9 cellular contexts compared by ENCODE assay signal in genomic region chr3:140216249-140216648, GRCh38.
A peak's percentile ranks its signal among the peaks of the same experiment; 100 is the strongest.
DNase-seq lines count a peak whose midpoint lies in the region; ATAC-seq and TF ChIP-seq lines count a peak whose summit lies in the region.
"Had no signal": no experiment of that assay in that cellular context is flagged by ENCODE, and none has a peak within 500 bp of the region (broad histone marks: within the 10 kb centered on the region; RNA-seq: fewer than 3 reads in every experiment).

No MANE protein-coding gene starts in this region.

- no peak overlapping the region for H2AK9ac ChIP-seq in IMR-90 (replicated peaks; ENCODE audit: low read depth, low read length, poor library complexity)

- H3K4me3 ChIP-seq in heart right ventricle (no peak overlapping the region), IMR-90 (ENCODE audit: insufficient read depth, low read depth, low read length) (no peak overlapping the region), mammary epithelial cell (replicated peaks in 1 of 3; ENCODE audit: insufficient read depth in 1 of 3, low read depth in 2 of 3, low read length in 3 of 3) (no peak overlapping the region)

- H3K9me3 Mint-ChIP-seq in type B pancreatic cell: peaks cover 9% of the 10 kb centered on the region
- no peaks in the 10 kb centered on the region for H3K9me3 Mint-ChIP-seq in activated T-helper 2 cell treated with anti-CD3 and anti-CD28 coated beads, Interferon-gamma antibody, Interleukin-2, Interleukin-4, amounts not matched to agents 10 μg/mL and 5 μg/mL and 100 μg/mL, durations not matched to agents 14 hours and 24 hours and 36 hours
- H3K9me3 Mint-ChIP-seq: activated T-cell treated with anti-CD3 and anti-CD28 coated beads, Interleukin-2, amount 50 U/mL, for 72 hours had no signal

- no peak overlapping the region for H4K91ac ChIP-seq in IMR-90 (ENCODE audit: insufficient read depth, low read depth, low read length)

- H3K79me1 ChIP-seq in IMR-90 (ENCODE audit: low read depth in 1 of 2, low read length in 2 of 2): no peaks in the 10 kb centered on the region

- no peak overlapping the region for H3K14ac ChIP-seq in IMR-90 (replicated peaks; ENCODE audit: low read depth, low read length)

- no peak overlapping the region for H2AK5ac ChIP-seq in IMR-90 (ENCODE audit: low read depth, low read length)

- intact Hi-C loops in heart right ventricle (cut with DNase I) (loop anchor here in 1 of 10 donors (5.0 kb wide), 1 partner anchor 89 kb away; no protein-coding TSS in a partner anchor), left ventricle myocardium superior (cut with micrococcal nuclease) (no loop called here), IMR-90 (cut with micrococcal nuclease) (no loop called here), mammary epithelial cell (cut with micrococcal nuclease) (loop anchor here (1.0 to 10.0 kb wide), 2 partner anchors 279 kb away; no protein-coding TSS in a partner anchor)
- intact Hi-C loops in activated T-helper 2 cell treated with anti-CD3 and anti-CD28 coated beads, Interferon-gamma antibody, Interleukin-2, Interleukin-4, amounts not matched to agents 10 μg/mL and 5 μg/mL and 100 μg/mL, durations not matched to agents 14 hours and 24 hours and 36 hours (cut with micrococcal nuclease): no loop called here

- H3K56ac ChIP-seq in IMR-90 (ENCODE audit: extremely low read depth, insufficient read depth, low read length): no peak overlapping the region

- no peak overlapping the region for H3K23ac ChIP-seq in IMR-90 (ENCODE audit: low read depth, low read length)

- no peaks in the 10 kb centered on the region for H3K9me1 ChIP-seq in IMR-90 (ENCODE audit: insufficient read depth, low read length)

- H2BK5ac ChIP-seq in IMR-90 (ENCODE audit: low read depth, low read length, poor library complexity, severe bottlenecking): no peak overlapping the region

- H2BK20ac ChIP-seq in IMR-90 (ENCODE audit: low read depth, low read length): no peak overlapping the region

- H3K9me3 ChIP-seq in heart right ventricle (no peaks in the 10 kb centered on the region), IMR-90 (ENCODE audit: control insufficient read depth, insufficient read depth, low read length) (0 out of 2 replicates have a peak, but pooled peaks cover 1% of the 10 kb centered on the region), mammary epithelial cell (replicated peaks; ENCODE audit: insufficient read depth, low read length) (no peaks in the 10 kb centered on the region)

- H3K18ac ChIP-seq in IMR-90 (ENCODE audit: low read depth, low read length): no peak overlapping the region

- CTCF ChIA-PET in IMR-90 (lab: Yijun Ruan, JAX): no interaction called here
- CTCF ChIA-PET in mammary epithelial cell (lab: Charles Lee; ENCODE audit: low non-redundant PET): interaction anchor here (0.6 to 0.7 kb wide), 2 partner anchors 94 to 658 kb away, joined by 3 read pairs; no protein-coding TSS in a partner anchor

- WGBS in heart right ventricle, 2 donors: 61 to 65% methylated on average over 6 of the region's 6 CpGs
- no CpG with 5 or more reads among the region's 6 CpGs for WGBS in IMR-90 (ENCODE audit: extremely low coverage in 2 of 2, insufficient read length in 1 of 2), 2 experiments
- WGBS in mammary epithelial cell (ENCODE audit: low coverage, missing lambda C conversion rate): 50% methylated on average over 6 of the region's 6 CpGs

- no peak overlapping the region for H4K8ac ChIP-seq in IMR-90 (ENCODE audit: low read depth in 2 of 2, low read length in 2 of 2)

- peaks cover 4% of the 10 kb centered on the region for H3K4me1 Mint-ChIP-seq in type B pancreatic cell (ENCODE audit: unreplicated experiment)
- H3K4me1 Mint-ChIP-seq in activated T-helper 2 cell treated with anti-CD3 and anti-CD28 coated beads, Interferon-gamma antibody, Interleukin-2, Interleukin-4, amounts not matched to agents 10 μg/mL and 5 μg/mL and 100 μg/mL, durations not matched to agents 14 hours and 24 hours and 36 hours (ENCODE audit: low read depth): no peaks in the 10 kb centered on the region

- 0 out of 2 replicates have a peak, but pooled peaks have one; percentile 11 for TF ChIP-seq RAD21 in IMR-90 (IDR thresholded peaks at IDR 0.05; ENCODE audit: low read length)

- H2AFZ ChIP-seq in IMR-90 (replicated peaks; ENCODE audit: low read length, poor library complexity): no peak overlapping the region
- no peak overlapping the region for H2AFZ ChIP-seq in mammary epithelial cell (ENCODE audit: low read depth, low read length)

- H3K4me1 ChIP-seq in heart right ventricle (no peaks in the 10 kb centered on the region), IMR-90 (ENCODE audit: control insufficient read depth, insufficient read depth, low read length) (no peaks in the 10 kb centered on the region), mammary epithelial cell (ENCODE audit: insufficient read depth, low read length) (no peaks in the 10 kb centered on the region)

- peak in 1 of 8 donors; percentile 41 for ATAC-seq in heart right ventricle
- no peak for ATAC-seq in left ventricle myocardium superior
- ATAC-seq in IMR-90 (ENCODE audit: low read depth): no peak
- ATAC-seq in GM18858 (IDR thresholded peaks at IDR 0.05; ENCODE audit: unreplicated experiment): no peak
- ATAC-seq in GM21619 (IDR thresholded peaks at IDR 0.05; ENCODE audit: unreplicated experiment): no peak
- ATAC-seq: activated T-cell treated with anti-CD3 and anti-CD28 coated beads, Interleukin-2, amount 50 U/mL, for 72 hours had no signal

- peak in 7 of 9 donors; percentile 28 to 51 (median 47) for TF ChIP-seq CTCF in heart right ventricle (IDR thresholded peaks at IDR 0.05)
- TF ChIP-seq CTCF in IMR-90 (conservative IDR thresholded peaks at IDR 0.05; ENCODE audit: low read depth, low read length): 0 out of 2 replicates have a peak, but pooled peaks have one; percentile 20
- TF ChIP-seq CTCF in mammary epithelial cell (conservative IDR thresholded peaks at IDR 0.05 in 1 of 2, IDR thresholded peaks at IDR 0.05 in 1 of 2; ENCODE audit: extremely low read depth in 1 of 2, insufficient read depth in 1 of 2, low read depth in 1 of 2, low read length in 2 of 2): peak; percentile 70 to 84
- peak; percentile 57 for TF ChIP-seq CTCF in type B pancreatic cell (conservative IDR thresholded peaks at IDR 0.05)

- in situ Hi-C loops in IMR-90 (cut with MboI; ENCODE audit: low sequenced_read_pairs): no loop called here
- in situ Hi-C loops in mammary epithelial cell (cut with MboI; ENCODE audit: low sequenced_read_pairs in 2 of 2): no loop called here

- no peaks in the 10 kb centered on the region for H3K36me3 Mint-ChIP-seq in type B pancreatic cell
- no peaks in the 10 kb centered on the region for H3K36me3 Mint-ChIP-seq in activated T-helper 2 cell treated with anti-CD3 and anti-CD28 coated beads, Interferon-gamma antibody, Interleukin-2, Interleukin-4, amounts not matched to agents 10 μg/mL and 5 μg/mL and 100 μg/mL, durations not matched to agents 14 hours and 24 hours and 36 hours (ENCODE audit: low read depth)

- no peak overlapping the region for H3K4me3 Mint-ChIP-seq in type B pancreatic cell
- no peak overlapping the region for H3K4me3 Mint-ChIP-seq in activated T-helper 2 cell treated with anti-CD3 and anti-CD28 coated beads, Interferon-gamma antibody, Interleukin-2, Interleukin-4, amounts not matched to agents 10 μg/mL and 5 μg/mL and 100 μg/mL, durations not matched to agents 14 hours and 24 hours and 36 hours (ENCODE audit: low read depth)
- H3K4me3 Mint-ChIP-seq: activated T-cell treated with anti-CD3 and anti-CD28 coated beads, Interleukin-2, amount 50 U/mL, for 72 hours had no signal

- BruUV-seq in IMR-90 (replicated peaks; lab: Mats Ljungman, UMichigan) (no TSS peak), mammary epithelial cell (replicated peaks; lab: Mats Ljungman, UMichigan) (no TSS peak)

- no peak for TF ChIP-seq POLR2A in IMR-90 (IDR thresholded peaks at IDR 0.05; ENCODE audit: low read depth, low read length)

- no peak overlapping the region for H3K27ac Mint-ChIP-seq in type B pancreatic cell
- no peak overlapping the region for H3K27ac Mint-ChIP-seq in activated T-helper 2 cell treated with anti-CD3 and anti-CD28 coated beads, Interferon-gamma antibody, Interleukin-2, Interleukin-4, amounts not matched to agents 10 μg/mL and 5 μg/mL and 100 μg/mL, durations not matched to agents 14 hours and 24 hours and 36 hours
- H3K27ac Mint-ChIP-seq: activated T-cell treated with anti-CD3 and anti-CD28 coated beads, Interleukin-2, amount 50 U/mL, for 72 hours had no signal

- no peak overlapping the region for H2BK120ac ChIP-seq in IMR-90 (ENCODE audit: low read depth, low read length)

- H4K20me1 ChIP-seq in IMR-90 (ENCODE audit: insufficient read depth, low read length): no peaks in the 10 kb centered on the region
- no peaks in the 10 kb centered on the region for H4K20me1 ChIP-seq in mammary epithelial cell (ENCODE audit: insufficient read depth, low read length)

- DNase-seq in heart right ventricle: no peak
- DNase-seq in left ventricle myocardium superior: no peak
- DNase-seq in IMR-90: no peak
- peak; percentile 4 for DNase-seq in mammary epithelial cell
- DNase-seq in type B pancreatic cell (ENCODE audit: extremely low spot score, unreplicated experiment): no peak
- no peak for DNase-seq in activated T-helper 2 cell treated with anti-CD3 and anti-CD28 coated beads, Interferon-gamma antibody, Interleukin-2, Interleukin-4, amounts not matched to agents 10 μg/mL and 5 μg/mL and 100 μg/mL, durations not matched to agents 14 hours and 24 hours and 36 hours (ENCODE audit: low spot score)
- DNase-seq: activated T-cell treated with anti-CD3 and anti-CD28 coated beads, Interleukin-2, amount 50 U/mL, for 72 hours had no signal

- H2BK15ac ChIP-seq in IMR-90 (ENCODE audit: low read depth, low read length): no peak overlapping the region

- no peaks in the 10 kb centered on the region for H3K79me2 ChIP-seq in mammary epithelial cell (ENCODE audit: insufficient read depth, low read length)

- no peaks in the 10 kb centered on the region for H3K27me3 ChIP-seq in heart right ventricle
- no peaks in the 10 kb centered on the region for H3K27me3 ChIP-seq in IMR-90 (ENCODE audit: control insufficient read depth, insufficient read depth, low read length)
- H3K27me3 ChIP-seq in mammary epithelial cell (ENCODE audit: insufficient read depth, low read length): peaks cover 5% of the 10 kb centered on the region

- no peaks in the 10 kb centered on the region for H3K36me3 ChIP-seq in heart right ventricle
- no peaks in the 10 kb centered on the region for H3K36me3 ChIP-seq in IMR-90 (ENCODE audit: control insufficient read depth, insufficient read depth, low read length)
- no peaks in the 10 kb centered on the region for H3K36me3 ChIP-seq in mammary epithelial cell (ENCODE audit: insufficient read depth, low read length)

- dilution Hi-C loops in IMR-90 (cut with HindIII; ENCODE audit: low sequenced_read_pairs, unreplicated experiment): no loop called here
- dilution Hi-C loops in mammary epithelial cell (cut with HindIII; ENCODE audit: low sequenced_read_pairs): loop anchor here (5.0 kb wide), 1 partner anchor 66 kb away; no protein-coding TSS in a partner anchor

- H3K9ac ChIP-seq in IMR-90 (ENCODE audit: low read depth, low read length): no peak overlapping the region
- no peak overlapping the region for H3K9ac ChIP-seq in mammary epithelial cell (ENCODE audit: insufficient read depth, low read length)

- peaks cover 3% of the 10 kb centered on the region for H3K27me3 Mint-ChIP-seq in type B pancreatic cell
- H3K27me3 Mint-ChIP-seq in activated T-helper 2 cell treated with anti-CD3 and anti-CD28 coated beads, Interferon-gamma antibody, Interleukin-2, Interleukin-4, amounts not matched to agents 10 μg/mL and 5 μg/mL and 100 μg/mL, durations not matched to agents 14 hours and 24 hours and 36 hours (ENCODE audit: low read depth): no peaks in the 10 kb centered on the region

- H3K4me2 ChIP-seq in IMR-90 (ENCODE audit: low read depth, low read length): no peak overlapping the region
- H3K4me2 ChIP-seq in mammary epithelial cell (ENCODE audit: insufficient read depth, low read depth, low read length): no peak overlapping the region

- H4K5ac ChIP-seq in IMR-90 (ENCODE audit: low read depth, low read length): no peak overlapping the region

- no peak overlapping the region for H3K27ac ChIP-seq in heart right ventricle
- H3K27ac ChIP-seq in IMR-90 (ENCODE audit: insufficient read depth, low read length): no peak overlapping the region
- H3K27ac ChIP-seq in mammary epithelial cell (ENCODE audit: insufficient read depth, low read depth, low read length): no peak overlapping the region

- no peak overlapping the region for H3K4ac ChIP-seq in IMR-90 (ENCODE audit: low read depth, low read length)

- POLR2A ChIA-PET in IMR-90 (lab: Charles Lee; ENCODE audit: unreplicated experiment): no interaction called here

Comparison
In these comparisons a context has a peak if more than half of its experiments do, and no peak if none do; other contexts are left out.
1. CTCF ChIP-seq: peak in every context shown above with its lines; median percentile 77 in mammary epithelial cell; 57 in type B pancreatic cell; 47 in heart right ventricle; 20 in IMR-90.